Comparison of ENCODE assay signal across 28 cellular contexts in the genomic region with DNA sequence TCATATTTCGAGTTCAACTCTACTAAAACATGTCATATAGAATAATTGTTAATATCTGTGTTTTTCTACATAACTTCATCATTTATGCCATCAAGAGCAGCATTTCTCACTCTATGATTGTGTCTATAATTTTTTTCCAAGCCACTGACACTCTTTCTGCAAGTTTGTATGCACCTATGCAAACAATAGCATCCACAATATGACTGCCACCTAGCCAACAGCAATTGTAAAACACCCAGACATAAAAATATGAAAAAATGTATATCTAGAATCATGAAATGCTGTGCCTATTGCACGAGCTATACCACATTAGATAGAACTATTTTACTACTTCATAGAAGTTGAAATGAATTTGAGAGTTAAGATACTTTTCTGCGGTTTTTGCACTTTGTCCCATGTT.
DNase-seq lines count a peak whose midpoint lies in the region; ATAC-seq, FAIRE-seq and TF ChIP-seq lines count a peak whose summit lies in the region.
"Had no signal": no experiment of that assay in that cellular context is flagged by ENCODE, and none has a peak within 500 bp of the region (broad histone marks: within the 10 kb centered on the region; RNA-seq: fewer than 3 reads in every experiment).

No MANE protein-coding gene starts in this region.

- ATAC-seq in GM18868 (IDR thresholded peaks at IDR 0.05; ENCODE audit: unreplicated experiment) (no peak), esophagus mucosa (no peak)
- ATAC-seq: gastrocnemius medialis, right cardiac atrium, Right ventricle myocardium inferior had no signal

- H4K20me1 ChIP-seq in OCI-LY3 (ENCODE audit: insufficient read depth, low read length): no peaks in the 10 kb centered on the region
- H4K20me1 ChIP-seq in hepatocyte (ENCODE audit: insufficient read depth, poor library complexity, severe bottlenecking): no peaks in the 10 kb centered on the region

- no peaks in the 10 kb centered on the region for H3K9me3 ChIP-seq in OCI-LY3 (ENCODE audit: insufficient read depth, low read length)
- H3K9me3 ChIP-seq in hepatocyte (ENCODE audit: low read depth): no peaks in the 10 kb centered on the region
- H3K9me3 ChIP-seq in HAP-1: no peaks in the 10 kb centered on the region
- H3K9me3 ChIP-seq: gastrocnemius medialis, spleen, tibial nerve had no signal

- H3K27me3 ChIP-seq in OCI-LY3 (ENCODE audit: low read depth, low read length) (no peaks in the 10 kb centered on the region), bronchial epithelial cell (ENCODE audit: control insufficient read depth, insufficient read depth, low read length) (no peaks in the 10 kb centered on the region), hepatocyte (no peaks in the 10 kb centered on the region), HAP-1 (ENCODE audit: low read depth) (no peaks in the 10 kb centered on the region)
- H3K27me3 ChIP-seq: gastrocnemius medialis, spleen, tibial nerve had no signal

- no peak overlapping the region for H3K9ac ChIP-seq in OCI-LY3 (ENCODE audit: low read length)

- DNase-seq in NCI-H2171 treated with DMSO at 0.1 percent for 48 hours (lab: John Stamatoyannopoulos, UW) (peak; percentile 21), NCI-H2171 (lab: John Stamatoyannopoulos, UW) (no peak), bronchial epithelial cell (ENCODE audit: low read depth) (no peak), hepatocyte (ENCODE audit: low spot score) (no peak), HAP-1 (ENCODE audit: low spot score in 2 of 2) (no peak)
- DNase-seq: activated CD4-positive, alpha-beta T cell treated with anti-CD3 and anti-CD28 coated beads for 48 hours; activated CD8-positive, alpha-beta memory T cell treated with anti-CD3 and anti-CD28 coated beads for 24 hours; activated effector memory CD4-positive, alpha-beta T cell treated with anti-CD3 and anti-CD28 coated beads, Interleukin-2, amount 50 U/mL, for 16 hours; activated naive CD8-positive, alpha-beta T cell treated with anti-CD3 and anti-CD28 coated beads for 36 hours; aorta; CD4-positive, alpha-beta memory T cell; gastrocnemius medialis; hippocampal formation; immature natural killer cell; MM.1S; NCI-H1417 treated with DMSO at 0.1 percent for 48 hours; OCI-M1; right cardiac atrium; spleen; T-helper 9 cell; WERI-Rb-1 had no signal

- H3K4me2 ChIP-seq in OCI-LY3 (ENCODE audit: low read length) (no peak overlapping the region), hepatocyte (no peak overlapping the region)

- WGBS in hepatocyte (ENCODE audit: low lambda C conversion rate, missing lambda C conversion rate): 79% methylated on average over 3 of the region's 3 CpGs

- H3K4me3 ChIP-seq in OCI-LY3 (ENCODE audit: low read length): no peak overlapping the region
- no peak overlapping the region for H3K4me3 ChIP-seq in bronchial epithelial cell (ENCODE audit: low read depth, low read length)
- H3K4me3 ChIP-seq in hepatocyte: no peak overlapping the region
- no peak overlapping the region for H3K4me3 ChIP-seq in HAP-1
- H3K4me3 ChIP-seq: gastrocnemius medialis, spleen, tibial nerve had no signal

- in situ Hi-C loops in HAP-1 (cut with MboI; ENCODE audit: low sequenced_read_pairs): no loop called here

- H3K4me1 ChIP-seq in OCI-LY3 (ENCODE audit: low read length): no peaks in the 10 kb centered on the region
- no peaks in the 10 kb centered on the region for H3K4me1 ChIP-seq in hepatocyte (ENCODE audit: insufficient read depth)
- H3K4me1 ChIP-seq in HAP-1: no peaks in the 10 kb centered on the region
- H3K4me1 ChIP-seq: spleen had no signal

- H3K27ac ChIP-seq in OCI-LY3 (ENCODE audit: low read length) (no peak overlapping the region), hepatocyte (no peak overlapping the region)
- H3K27ac ChIP-seq: epithelial cell of prostate, gastrocnemius medialis, spleen, tibial nerve, WERI-Rb-1 had no signal

- H2AFZ ChIP-seq in OCI-LY3 (ENCODE audit: low read depth, low read length): no peak overlapping the region
- no peak overlapping the region for H2AFZ ChIP-seq in hepatocyte

- peak; percentile 20; the same call in 1 of the 2 replicates for TF ChIP-seq CTCF in OCI-LY3 (IDR thresholded peaks at IDR 0.05; ENCODE audit: low read depth, low read length)
- TF ChIP-seq CTCF in bronchial epithelial cell (IDR thresholded peaks at IDR 0.05; ENCODE audit: insufficient read depth, low read length, severe bottlenecking): peak; percentile 14
- TF ChIP-seq CTCF in hepatocyte (IDR thresholded peaks at IDR 0.05; ENCODE audit: poor library complexity): peak; percentile 25

- H3K36me3 ChIP-seq in OCI-LY3 (replicated peaks; ENCODE audit: low read depth, low read length) (no peaks in the 10 kb centered on the region), bronchial epithelial cell (ENCODE audit: control insufficient read depth, insufficient read depth, low read length) (no peaks in the 10 kb centered on the region), hepatocyte (replicated peaks; ENCODE audit: insufficient read depth, low read depth) (no peaks in the 10 kb centered on the region), HAP-1 (replicated peaks) (no peaks in the 10 kb centered on the region)
- H3K36me3 ChIP-seq: gastrocnemius medialis, spleen, tibial nerve, WERI-Rb-1 had no signal

- H3K79me2 ChIP-seq in OCI-LY3 (ENCODE audit: low read length) (no peaks in the 10 kb centered on the region), hepatocyte (no peaks in the 10 kb centered on the region)

- no peak for FAIRE-seq in bronchial epithelial cell (lab: Jason Lieb, UNC)
- FAIRE-seq: H54 had no signal

- no peaks in the 10 kb centered on the region for H3K9me2 ChIP-seq in hepatocyte (replicated peaks; ENCODE audit: insufficient read depth)
